ENCODE assay signal across 11 cellular contexts in the genomic region with DNA sequence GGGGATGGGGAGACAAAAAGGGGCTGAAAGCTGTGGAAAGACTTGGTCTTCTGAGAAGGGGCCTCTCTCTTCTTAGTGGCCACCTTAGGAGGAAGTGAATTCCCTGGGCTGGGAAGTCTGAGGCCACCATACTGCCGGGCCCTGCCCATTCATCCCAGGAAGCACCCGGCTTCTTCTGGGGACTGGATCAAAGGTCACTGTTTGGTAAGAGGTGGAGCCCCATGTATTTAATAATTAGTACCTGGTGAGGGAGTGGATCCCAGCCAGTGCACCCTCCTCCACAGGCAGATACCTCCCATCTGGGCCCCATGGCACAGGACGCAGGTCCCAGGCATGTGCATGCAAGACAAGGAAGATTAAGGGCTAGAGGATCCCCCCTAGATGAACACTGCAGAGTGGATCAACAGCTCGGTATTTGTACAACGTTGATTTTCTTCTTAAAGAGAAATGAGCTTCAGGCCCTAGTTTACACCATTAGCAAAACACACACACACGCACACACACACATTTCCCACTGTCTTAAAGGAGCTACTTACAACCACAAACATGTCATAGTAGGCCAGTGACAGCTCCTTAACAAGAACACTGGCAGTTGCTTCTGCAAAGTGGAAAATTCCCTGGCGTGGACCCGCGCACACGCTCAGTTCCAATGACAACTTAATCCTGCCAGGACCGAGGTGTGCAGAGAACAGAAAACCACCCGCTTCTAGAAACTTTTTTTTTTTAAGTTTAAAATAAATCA.
A peak's percentile ranks its signal among the peaks of the same experiment; 100 is the strongest.
DNase-seq lines count a peak whose midpoint lies in the region; ATAC-seq, FAIRE-seq and TF ChIP-seq lines count a peak whose summit lies in the region.
"Had no signal": no experiment of that assay in that cellular context is flagged by ENCODE, and none has a peak within 500 bp of the region (broad histone marks: within the 10 kb centered on the region; RNA-seq: fewer than 3 reads in every experiment).

No MANE protein-coding gene starts in this region.

- H3K4me3 Mint-ChIP-seq in T-helper 2 cell treated with Interferon-gamma antibody and Interleukin-4, amounts not matched to agents 5 μg/mL and 100 μg/mL, for 36 hours, result no peak overlapping the region

- intact Hi-C loops in pancreas (cut with DNase I), result no loop called here

- H3K27me3 ChIP-seq in gastroesophageal sphincter (no peaks in the 10 kb centered on the region), pancreas (no peaks in the 10 kb centered on the region)

- DNase-seq in G401 (ENCODE audit: low spot score), result peak; percentile 73
- no peak for DNase-seq in T-helper 2 cell treated with Interferon-gamma antibody and Interleukin-4, amounts not matched to agents 5 μg/mL and 100 μg/mL, for 36 hours (ENCODE audit: low spot score)
- no peak for DNase-seq in pancreas
- no peak for DNase-seq in NOMO-1 treated with dmso at 0.1 percent for 144 hours (lab: John Stamatoyannopoulos, UW; ENCODE audit: unreplicated experiment)
- no peak for DNase-seq in NCI-H2107 treated with DMSO at 0.1 percent for 48 hours (lab: John Stamatoyannopoulos, UW; ENCODE audit: unreplicated experiment)
- DNase-seq: dermis blood vessel endothelial cell, DMS79 treated with DMSO at 0.1 percent for 48 hours, NCI-H2171 had no signal

- ATAC-seq in gastroesophageal sphincter, result peak; percentile 54
- peak; percentile 13 to 34 (median 28) for ATAC-seq in pancreas
- ATAC-seq in GM18873 (IDR thresholded peaks at IDR 0.05; ENCODE audit: low FRiP score, unreplicated experiment), result no peak
- no peak for ATAC-seq in HG02852 (IDR thresholded peaks at IDR 0.05; ENCODE audit: unreplicated experiment)

- no peaks in the 10 kb centered on the region for H3K9me3 Mint-ChIP-seq in T-helper 2 cell treated with Interferon-gamma antibody and Interleukin-4, amounts not matched to agents 5 μg/mL and 100 μg/mL, for 36 hours

- no peak for TF ChIP-seq EP300 in gastroesophageal sphincter (IDR thresholded peaks at IDR 0.05)

- peaks cover 52% of the 10 kb centered on the region for H3K4me1 Mint-ChIP-seq in T-helper 2 cell treated with Interferon-gamma antibody and Interleukin-4, amounts not matched to agents 5 μg/mL and 100 μg/mL, for 36 hours (ENCODE audit: low read depth)

- H3K36me3 ChIP-seq in gastroesophageal sphincter (no peaks in the 10 kb centered on the region), pancreas (no peaks in the 10 kb centered on the region)

- H3K4me3 ChIP-seq in gastroesophageal sphincter (no peak overlapping the region), pancreas (no peak overlapping the region)

- WGBS in gastroesophageal sphincter (ENCODE audit: low coverage in 1 of 2), 2 donors, result 29 to 40% methylated on average over 2 to 10 of the region's 12 CpGs
- 24% methylated on average over 12 of the region's 12 CpGs for WGBS in pancreas, 2 donors

- peak overlapping the region; percentile 24 for H3K27ac Mint-ChIP-seq in T-helper 2 cell treated with Interferon-gamma antibody and Interleukin-4, amounts not matched to agents 5 μg/mL and 100 μg/mL, for 36 hours

- no peak for TF ChIP-seq POLR2A in gastroesophageal sphincter (IDR thresholded peaks at IDR 0.05)

- H3K27ac ChIP-seq in gastroesophageal sphincter (peak overlapping the region; percentile 84 to 89 (median 88)), pancreas (peak overlapping the region in 1 of 4 donors; percentile 5)

- no peaks in the 10 kb centered on the region for H3K27me3 Mint-ChIP-seq in T-helper 2 cell treated with Interferon-gamma antibody and Interleukin-4, amounts not matched to agents 5 μg/mL and 100 μg/mL, for 36 hours (ENCODE audit: low read depth)

- H3K4me1 ChIP-seq in gastroesophageal sphincter (peaks cover 33 to 98% (median 61%) of the 10 kb centered on the region in 3 donors), pancreas (peaks cover 0 to 33% (median 24%) of the 10 kb centered on the region in 3 donors)

- no peak for TF ChIP-seq CTCF in gastroesophageal sphincter (IDR thresholded peaks at IDR 0.05)
- TF ChIP-seq CTCF in pancreas (IDR thresholded peaks at IDR 0.05), result no peak

- H3K9me3 ChIP-seq in gastroesophageal sphincter, result no peaks in the 10 kb centered on the region
- H3K9me3 ChIP-seq in pancreas, result no peaks in the 10 kb centered on the region

- no peak for FAIRE-seq in pancreas (lab: Jason Lieb, UNC)

- in situ Hi-C loops in G401 (cut with HindIII; ENCODE audit: low sequenced_read_pairs), result no loop called here

- H3K36me3 Mint-ChIP-seq in T-helper 2 cell treated with Interferon-gamma antibody and Interleukin-4, amounts not matched to agents 5 μg/mL and 100 μg/mL, for 36 hours (ENCODE audit: low read depth), result peaks cover 11% of the 10 kb centered on the region

Comparison
In these comparisons a context has a peak if more than half of its experiments do, and no peak if none do; other contexts are left out.
1. ATAC-seq: peak in gastroesophageal sphincter (single experiment) and pancreas (4 of 4); none in GM18873 (single experiment) and HG02852 (single experiment).